Comparison of ENCODE assay signal across 2 cellular contexts in genomic region chr14:72763892-72764291, GRCh38.
TF ChIP-seq lines count a peak whose summit lies in the region.

No MANE protein-coding gene starts in this region.

TF ChIP-seq in GM23338, 12 proteins besides CTCF, POLR2A, EP300 and RAD21:
- TF ChIP-seq CREB1 (CRISPR knock-in tag; IDR thresholded peaks at IDR 0.05; ENCODE audit: low read depth) (no peak), NANOG (IDR thresholded peaks at IDR 0.05; ENCODE audit: borderline replicate concordance) (no peak), ETS1 (IDR thresholded peaks at IDR 0.05) (no peak), STAT1 (IDR thresholded peaks at IDR 0.05; ENCODE audit: unreplicated experiment) (no peak), ZNF114 (CRISPR knock-in tag; IDR thresholded peaks at IDR 0.05) (no peak)
- TF ChIP-seq, protein P1, sequence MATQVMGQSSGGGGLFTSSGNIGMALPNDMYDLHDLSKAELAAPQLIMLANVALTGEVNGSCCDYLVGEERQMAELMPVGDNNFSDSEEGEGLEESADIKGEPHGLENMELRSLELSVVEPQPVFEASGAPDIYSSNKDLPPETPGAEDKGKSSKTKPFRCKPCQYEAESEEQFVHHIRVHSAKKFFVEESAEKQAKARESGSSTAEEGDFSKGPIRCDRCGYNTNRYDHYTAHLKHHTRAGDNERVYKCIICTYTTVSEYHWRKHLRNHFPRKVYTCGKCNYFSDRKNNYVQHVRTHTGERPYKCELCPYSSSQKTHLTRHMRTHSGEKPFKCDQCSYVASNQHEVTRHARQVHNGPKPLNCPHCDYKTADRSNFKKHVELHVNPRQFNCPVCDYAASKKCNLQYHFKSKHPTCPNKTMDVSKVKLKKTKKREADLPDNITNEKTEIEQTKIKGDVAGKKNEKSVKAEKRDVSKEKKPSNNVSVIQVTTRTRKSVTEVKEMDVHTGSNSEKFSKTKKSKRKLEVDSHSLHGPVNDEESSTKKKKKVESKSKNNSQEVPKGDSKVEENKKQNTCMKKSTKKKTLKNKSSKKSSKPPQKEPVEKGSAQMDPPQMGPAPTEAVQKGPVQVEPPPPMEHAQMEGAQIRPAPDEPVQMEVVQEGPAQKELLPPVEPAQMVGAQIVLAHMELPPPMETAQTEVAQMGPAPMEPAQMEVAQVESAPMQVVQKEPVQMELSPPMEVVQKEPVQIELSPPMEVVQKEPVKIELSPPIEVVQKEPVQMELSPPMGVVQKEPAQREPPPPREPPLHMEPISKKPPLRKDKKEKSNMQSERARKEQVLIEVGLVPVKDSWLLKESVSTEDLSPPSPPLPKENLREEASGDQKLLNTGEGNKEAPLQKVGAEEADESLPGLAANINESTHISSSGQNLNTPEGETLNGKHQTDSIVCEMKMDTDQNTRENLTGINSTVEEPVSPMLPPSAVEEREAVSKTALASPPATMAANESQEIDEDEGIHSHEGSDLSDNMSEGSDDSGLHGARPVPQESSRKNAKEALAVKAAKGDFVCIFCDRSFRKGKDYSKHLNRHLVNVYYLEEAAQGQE (IDR thresholded peaks at IDR 0.05; ENCODE audit: unreplicated experiment): no peak
TF ChIP-seq in GM23338: peak in this region for 0.

TF ChIP-seq in H1, 55 proteins besides CTCF, POLR2A, EP300 and RAD21:
- no peak for TF ChIP-seq SP2 (IDR thresholded peaks at IDR 0.05; ENCODE audit: low read length)
- TF ChIP-seq TAF7 (optimal IDR thresholded peaks at IDR 0.05; ENCODE audit: borderline replicate concordance, low read depth, low read length): no peak
- TF ChIP-seq SIX5 (IDR thresholded peaks at IDR 0.05; ENCODE audit: low read depth, low read length): no peak
- TF ChIP-seq, protein P2, sequence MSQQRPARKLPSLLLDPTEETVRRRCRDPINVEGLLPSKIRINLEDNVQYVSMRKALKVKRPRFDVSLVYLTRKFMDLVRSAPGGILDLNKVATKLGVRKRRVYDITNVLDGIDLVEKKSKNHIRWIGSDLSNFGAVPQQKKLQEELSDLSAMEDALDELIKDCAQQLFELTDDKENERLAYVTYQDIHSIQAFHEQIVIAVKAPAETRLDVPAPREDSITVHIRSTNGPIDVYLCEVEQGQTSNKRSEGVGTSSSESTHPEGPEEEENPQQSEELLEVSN (IDR thresholded peaks at IDR 0.05): no peak
- no peak for TF ChIP-seq TCF12 (IDR thresholded peaks at IDR 0.05; ENCODE audit: low read depth, low read length)
- TF ChIP-seq GABPA (IDR thresholded peaks at IDR 0.05; ENCODE audit: borderline replicate concordance, insufficient read depth, low read length): no peak
